8 cellular contexts compared by ENCODE assay signal in the genomic region with DNA sequence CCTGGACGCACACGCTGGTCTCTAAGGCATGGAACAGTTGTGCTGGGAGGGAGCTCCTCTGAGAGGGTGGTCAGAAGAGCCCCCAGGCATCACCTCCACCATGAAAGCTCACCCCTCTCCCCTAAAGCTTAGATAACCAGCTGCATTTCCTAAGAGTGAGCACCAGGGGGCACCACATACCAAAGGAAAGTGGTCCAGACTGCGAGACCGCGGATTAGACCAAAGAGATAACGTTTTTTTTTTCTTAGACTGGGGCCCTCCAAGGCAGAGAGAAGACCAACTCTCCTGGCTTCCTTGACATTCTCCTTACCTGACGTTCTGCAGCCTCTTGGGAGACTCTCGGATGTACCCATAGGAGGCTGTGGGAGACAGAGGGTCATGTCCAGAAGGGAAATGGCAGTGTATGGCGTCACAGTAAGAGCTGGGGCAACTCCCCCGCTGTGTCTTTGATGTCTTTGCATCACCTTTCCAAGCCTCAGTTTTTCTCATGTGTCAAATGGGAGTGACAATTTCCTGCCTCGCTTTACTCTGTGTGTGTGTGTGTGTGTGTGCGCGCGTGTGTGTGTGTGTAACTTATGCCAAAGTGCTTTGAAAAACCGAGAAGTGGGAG. TPM values are rescaled to one million over a fixed set of nuclear protein-coding genes. Genes with fewer than 3 reads are reported as not detected.
A peak's percentile ranks its signal among the peaks of the same experiment; 100 is the strongest.
DNase-seq lines count a peak whose midpoint lies in the region; ATAC-seq, FAIRE-seq and TF ChIP-seq lines count a peak whose summit lies in the region.

No MANE protein-coding gene starts in this region.

- intact Hi-C loops in Calu3 (cut with micrococcal nuclease; ENCODE audit: unreplicated experiment) (loop anchor here (10.0 kb wide), 1 partner anchor 125 kb away; no protein-coding TSS in a partner anchor), pancreas (cut with DNase I) (loop anchor here in 1 of 3 donors (2.0 kb wide), 1 partner anchor 191 kb away; no protein-coding TSS in a partner anchor)
- intact Hi-C loops in activated T-helper 2 cell treated with anti-CD3 and anti-CD28 coated beads, Interferon-gamma antibody, Interleukin-2, Interleukin-4, amounts not matched to agents 10 μg/mL and 5 μg/mL and 100 μg/mL, durations not matched to agents 14 hours and 24 hours and 36 hours (cut with micrococcal nuclease), result loop anchor here (1.0 to 10.0 kb wide), 3 partner anchors 192 to 438 kb away; no protein-coding TSS in a partner anchor

- H3K27me3 ChIP-seq in RWPE2 (ENCODE audit: insufficient read depth, poor library complexity, severe bottlenecking) (no peaks in the 10 kb centered on the region), foreskin keratinocyte (no peaks in the 10 kb centered on the region), pancreas (no peaks in the 10 kb centered on the region), tibial nerve (no peaks in the 10 kb centered on the region)

- no peaks in the 10 kb centered on the region for H3K36me3 ChIP-seq in RWPE2 (ENCODE audit: low read depth)
- no peaks in the 10 kb centered on the region for H3K36me3 ChIP-seq in pancreas
- H3K36me3 ChIP-seq in tibial nerve, result no peaks in the 10 kb centered on the region

- H3K9me3 ChIP-seq in RWPE2 (ENCODE audit: severe bottlenecking), result no peaks in the 10 kb centered on the region
- H3K9me3 ChIP-seq in pancreas, result no peaks in the 10 kb centered on the region
- no peaks in the 10 kb centered on the region for H3K9me3 ChIP-seq in tibial nerve

- H3K27ac ChIP-seq in RWPE2 (ENCODE audit: poor library complexity, severe bottlenecking), result no peak overlapping the region
- no peak overlapping the region for H3K27ac ChIP-seq in foreskin keratinocyte
- H3K27ac ChIP-seq in pancreas, result no peak overlapping the region
- no peak overlapping the region for H3K27ac ChIP-seq in tibial nerve

- H3K27me3 Mint-ChIP-seq in Calu3 (ENCODE audit: unreplicated experiment), result no peaks in the 10 kb centered on the region
- H3K27me3 Mint-ChIP-seq in activated T-helper 2 cell treated with anti-CD3 and anti-CD28 coated beads, Interferon-gamma antibody, Interleukin-2, Interleukin-4, amounts not matched to agents 10 μg/mL and 5 μg/mL and 100 μg/mL, durations not matched to agents 14 hours and 24 hours and 36 hours (ENCODE audit: low read depth), result peaks cover 6% of the 10 kb centered on the region

- H3K4me3 ChIP-seq in RWPE2 (ENCODE audit: severe bottlenecking), result no peak overlapping the region
- H3K4me3 ChIP-seq in pancreas, result no peak overlapping the region
- H3K4me3 ChIP-seq in tibial nerve, result no peak overlapping the region

- no peak overlapping the region for H3K4me3 Mint-ChIP-seq in Calu3 (ENCODE audit: low read depth, unreplicated experiment)
- peak overlapping the region; percentile 30 for H3K4me3 Mint-ChIP-seq in activated T-helper 2 cell treated with anti-CD3 and anti-CD28 coated beads, Interferon-gamma antibody, Interleukin-2, Interleukin-4, amounts not matched to agents 10 μg/mL and 5 μg/mL and 100 μg/mL, durations not matched to agents 14 hours and 24 hours and 36 hours (ENCODE audit: low read depth)

- DNase-seq in Calu3 (peak; percentile 57), HuH-7 (ENCODE audit: low spot score) (peak; percentile 73), RWPE2 (ENCODE audit: low spot score) (no peak), foreskin keratinocyte (peak in 1 of 2 donors; percentile 39), pancreas (peak in 3 of 6 donors; percentile 40 to 58 (median 57)), tibial nerve (ENCODE audit: low spot score in 2 of 2) (peak in 1 of 2 donors; percentile 63)
- DNase-seq in activated T-helper 2 cell treated with anti-CD3 and anti-CD28 coated beads, Interferon-gamma antibody, Interleukin-2, Interleukin-4, amounts not matched to agents 10 μg/mL and 5 μg/mL and 100 μg/mL, durations not matched to agents 14 hours and 24 hours and 36 hours (ENCODE audit: low spot score), result peak; percentile 67

- BruUV-seq in Calu3 (replicated peaks; lab: Mats Ljungman, UMichigan), result no TSS peak

- no peak for ATAC-seq in RWPE2 (ENCODE audit: low read depth)
- ATAC-seq in foreskin keratinocyte, result no peak
- ATAC-seq in pancreas, result peak; percentile 55 to 75 (median 72)
- no peak for ATAC-seq in GM18498 (IDR thresholded peaks at IDR 0.05; ENCODE audit: unreplicated experiment)

- no peak for TF ChIP-seq EP300 in tibial nerve (IDR thresholded peaks at IDR 0.05)

- peaks cover 27% of the 10 kb centered on the region for H3K4me1 Mint-ChIP-seq in Calu3 (ENCODE audit: low read depth, unreplicated experiment)
- peaks cover 25% of the 10 kb centered on the region for H3K4me1 Mint-ChIP-seq in activated T-helper 2 cell treated with anti-CD3 and anti-CD28 coated beads, Interferon-gamma antibody, Interleukin-2, Interleukin-4, amounts not matched to agents 10 μg/mL and 5 μg/mL and 100 μg/mL, durations not matched to agents 14 hours and 24 hours and 36 hours (ENCODE audit: low read depth)

- no peak overlapping the region for H3K27ac Mint-ChIP-seq in Calu3 (ENCODE audit: unreplicated experiment)
- no peak overlapping the region for H3K27ac Mint-ChIP-seq in activated T-helper 2 cell treated with anti-CD3 and anti-CD28 coated beads, Interferon-gamma antibody, Interleukin-2, Interleukin-4, amounts not matched to agents 10 μg/mL and 5 μg/mL and 100 μg/mL, durations not matched to agents 14 hours and 24 hours and 36 hours

- no peak for FAIRE-seq in pancreas (lab: Jason Lieb, UNC)

- TF ChIP-seq CTCF in Calu3 (IDR thresholded peaks at IDR 0.05; ENCODE audit: unreplicated experiment), result peak; percentile 75
- peak; percentile 88 for TF ChIP-seq CTCF in RWPE2 (IDR thresholded peaks at IDR 0.05; ENCODE audit: poor library complexity, severe bottlenecking)
- TF ChIP-seq CTCF in foreskin keratinocyte (conservative IDR thresholded peaks at IDR 0.05), result peak; percentile 85
- TF ChIP-seq CTCF in pancreas (IDR thresholded peaks at IDR 0.05), result peak; percentile 71 to 84 (median 78)
- peak; percentile 81 to 92 (median 88) for TF ChIP-seq CTCF in tibial nerve (IDR thresholded peaks at IDR 0.05)

- CTCF ChIA-PET in Calu3 (lab: Charles Lee), result interaction anchor here (0.6 to 6.7 kb wide), 10 partner anchors 9 to 533 kb away, joined by 3 to 157 read pairs (median 3); no protein-coding TSS in a partner anchor

- 25 to 27% methylated on average over 15 of the region's 15 CpGs for WGBS in pancreas, 2 donors
- 28 to 34% methylated on average over 15 of the region's 15 CpGs for WGBS in tibial nerve, 2 donors

- H3K9me3 Mint-ChIP-seq in Calu3 (ENCODE audit: low read depth, unreplicated experiment), result no peaks in the 10 kb centered on the region
- H3K9me3 Mint-ChIP-seq in activated T-helper 2 cell treated with anti-CD3 and anti-CD28 coated beads, Interferon-gamma antibody, Interleukin-2, Interleukin-4, amounts not matched to agents 10 μg/mL and 5 μg/mL and 100 μg/mL, durations not matched to agents 14 hours and 24 hours and 36 hours, result no peaks in the 10 kb centered on the region

- H3K4me1 ChIP-seq in RWPE2 (ENCODE audit: insufficient read depth, poor library complexity, severe bottlenecking), result peaks cover 30% of the 10 kb centered on the region
- H3K4me1 ChIP-seq in foreskin keratinocyte, result peaks cover 28% of the 10 kb centered on the region
- peaks cover 0 to 6% (median 0%) of the 10 kb centered on the region in 3 donors for H3K4me1 ChIP-seq in pancreas
- H3K4me1 ChIP-seq in tibial nerve, result peaks cover 0 to 14% (median 0%) of the 10 kb centered on the region in 4 donors

- TF ChIP-seq POLR2A in tibial nerve (IDR thresholded peaks at IDR 0.05), result no peak

- no peaks in the 10 kb centered on the region for H3K36me3 Mint-ChIP-seq in Calu3 (ENCODE audit: insufficient read depth, unreplicated experiment)
- H3K36me3 Mint-ChIP-seq in activated T-helper 2 cell treated with anti-CD3 and anti-CD28 coated beads, Interferon-gamma antibody, Interleukin-2, Interleukin-4, amounts not matched to agents 10 μg/mL and 5 μg/mL and 100 μg/mL, durations not matched to agents 14 hours and 24 hours and 36 hours (ENCODE audit: low read depth), result no peaks in the 10 kb centered on the region

RNA-seq across cellular contexts. Expression of a gene that starts 12.3 kb away (rescaled TPM):
- total RNA-seq in Calu3 (2022), result 4.5 and 5.0 TPM in 2 replicates
- total RNA-seq in activated T-helper 2 cell treated with anti-CD3 and anti-CD28 coated beads, Interferon-gamma antibody, Interleukin-2, Interleukin-4, amounts not matched to agents 10 μg/mL and 5 μg/mL and 100 μg/mL, durations not matched to agents 14 hours and 24 hours and 36 hours, result 5.8 and 6.5 TPM in 2 replicates
- 10.9 and 11.9 TPM in 2 replicates for total RNA-seq in foreskin keratinocyte
- polyA plus RNA-seq in foreskin keratinocyte, result 6.1 and 9.5 TPM in 2 replicates
- 1 to 10 TPM; 3.0 to 8.4 (median 4.7) TPM for total RNA-seq in pancreas
- polyA plus RNA-seq in pancreas, result 1 to 10 TPM; 2.3 to 3.4 TPM
- total RNA-seq in tibial nerve, result 1 to 10 TPM in 2 of 4 donors, not detected in 2; 1.3 to 1.5 TPM

RNA-seq across cellular contexts. Expression of a gene that starts 56.5 kb away (rescaled TPM):
- total RNA-seq in Calu3 (2022) (1.3 and 2.0 TPM in 2 replicates), foreskin keratinocyte (5.6 and 7.0 TPM in 2 replicates), pancreas (100 to 1,000 TPM in 4 of 6 donors, 10 to 100 TPM in 2; 62.5 to 164 (median 123) TPM), tibial nerve (not detected)
- total RNA-seq in activated T-helper 2 cell treated with anti-CD3 and anti-CD28 coated beads, Interferon-gamma antibody, Interleukin-2, Interleukin-4, amounts not matched to agents 10 μg/mL and 5 μg/mL and 100 μg/mL, durations not matched to agents 14 hours and 24 hours and 36 hours, result not detected in 2 replicates
- polyA plus RNA-seq in foreskin keratinocyte (6.2 and 6.3 TPM in 2 replicates), pancreas (10 to 100 TPM; 68.8 to 87.5 TPM)

Comparison
In these comparisons a context has a peak if more than half of its experiments do, and no peak if none do; other contexts are left out.
1. ATAC-seq: peak in pancreas (4 of 4); none in RWPE2 (single experiment), foreskin keratinocyte (single experiment) and GM18498 (single experiment).
2. Peak in every context shown above with its lines, with median percentiles within 50 percentile points of each other: CTCF ChIP-seq.